ENCODE assay signal across 13 cellular contexts in the genomic region with DNA sequence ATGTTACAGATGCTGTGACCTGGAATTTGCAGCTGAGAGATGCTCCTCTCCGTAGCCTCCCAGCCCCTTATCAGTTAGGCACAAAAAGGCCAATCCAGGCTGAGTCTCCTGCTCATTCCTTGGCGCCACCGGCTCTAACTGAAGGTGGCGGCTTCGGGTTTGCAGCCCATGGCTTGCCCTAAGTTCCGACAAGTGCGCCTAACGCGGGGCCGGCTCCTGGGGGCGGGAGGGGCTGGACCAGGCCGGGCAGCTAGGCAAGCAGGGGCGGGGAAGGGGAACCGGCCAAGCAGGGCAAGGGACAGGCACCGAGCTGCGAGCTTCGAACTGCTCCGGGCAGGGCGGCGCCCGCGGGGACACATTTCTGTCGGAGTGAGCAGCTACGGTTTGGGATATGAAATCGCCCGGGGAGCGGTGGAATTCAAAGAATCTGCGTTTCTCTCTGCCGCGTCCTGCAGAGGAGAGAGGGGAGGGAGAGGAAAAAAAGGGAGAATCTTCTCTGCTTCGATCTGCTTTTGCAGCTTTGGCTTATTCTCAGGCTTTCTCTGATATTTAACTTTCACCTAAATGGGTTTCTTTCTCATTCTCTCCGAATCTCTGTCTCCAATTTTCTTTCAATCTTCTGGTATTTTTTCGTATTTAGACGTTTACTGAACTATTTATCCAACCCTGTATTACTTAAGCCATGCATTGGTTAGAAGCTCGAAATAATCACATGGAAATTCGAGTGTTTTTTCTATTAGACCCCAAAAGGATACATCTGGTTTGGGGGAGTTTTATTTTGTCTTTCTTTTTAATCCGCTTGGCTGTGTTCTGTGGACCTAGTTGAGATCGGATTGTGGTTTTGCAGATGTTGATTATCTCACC. TPM values are rescaled to one million over a fixed set of nuclear protein-coding genes. Genes with fewer than 3 reads are reported as not detected.
DNase-seq lines count a peak whose midpoint lies in the region; ATAC-seq lines count a peak whose summit lies in the region.
"Had no signal": no experiment of that assay in that cellular context is flagged by ENCODE, and none has a peak within 500 bp of the region (broad histone marks: within the 10 kb centered on the region; RNA-seq: fewer than 3 reads in every experiment).

No MANE protein-coding gene starts in this region.

- POLR2A ChIA-PET in CD4-positive, alpha-beta memory T cell (lab: Charles Lee; ENCODE audit: partially characterized antibody), result no interaction called here
- POLR2A ChIA-PET in HEK293T (lab: Yijun Ruan, JAX), result interaction anchor here (0.8 to 3.6 kb wide), 8 partner anchors 11 to 452 kb away, joined by 3 to 14 read pairs (median 4); partner anchors contain the start of genes HOXC11, HOXC13, HOXC9 and TARBP2
- POLR2A ChIA-PET in activated naive CD8-positive, alpha-beta T cell treated with anti-CD3 and anti-CD28 coated beads, Interleukin-2, amount 10 ng/mL, durations not matched to agents 7 days and 5 days (lab: Charles Lee), result interaction anchor here (0.5 kb wide), 1 partner anchor 500 kb away, joined by 4 read pairs; no protein-coding TSS in a partner anchor
- POLR2A ChIA-PET in naive thymus-derived CD8-positive, alpha-beta T cell (lab: Charles Lee), result interaction anchor here (0.6 kb wide), 1 partner anchor 614 kb away, joined by 3 read pairs; no protein-coding TSS in a partner anchor

- H3K4me3 Mint-ChIP-seq in CD4-positive, alpha-beta memory T cell, result peak overlapping the region in 4 of 8 donors; percentile 28 to 58 (median 48)
- no peak overlapping the region for H3K4me3 Mint-ChIP-seq in activated naive CD8-positive, alpha-beta T cell treated with anti-CD3 and anti-CD28 coated beads, Interleukin-2, amount 10 ng/mL, durations not matched to agents 7 days and 5 days
- H3K4me3 Mint-ChIP-seq in naive B cell, result peak overlapping the region in 6 of 8 donors; percentile 18 to 76 (median 40)
- peak overlapping the region in 5 of 10 donors; percentile 8 to 70 (median 41) for H3K4me3 Mint-ChIP-seq in naive thymus-derived CD8-positive, alpha-beta T cell

- no peaks in the 10 kb centered on the region for H3K9me3 ChIP-seq in CD4-positive, alpha-beta memory T cell (ENCODE audit: control insufficient read depth in 1 of 2, low read length in 2 of 2)
- H3K9me3 ChIP-seq: tibial nerve had no signal

- no peak overlapping the region for H3K27ac ChIP-seq in CD4-positive, alpha-beta memory T cell (ENCODE audit: low read depth, low read length)
- H3K27ac ChIP-seq: skin epidermis, tibial nerve had no signal

- no peaks in the 10 kb centered on the region for H3K36me3 Mint-ChIP-seq in CD4-positive, alpha-beta memory T cell
- H3K36me3 Mint-ChIP-seq in activated naive CD8-positive, alpha-beta T cell treated with anti-CD3 and anti-CD28 coated beads, Interleukin-2, amount 10 ng/mL, durations not matched to agents 7 days and 5 days, result no peaks in the 10 kb centered on the region
- H3K36me3 Mint-ChIP-seq in naive B cell, result peaks cover 0 to 7% of the 10 kb centered on the region in 2 donors
- H3K36me3 Mint-ChIP-seq in naive thymus-derived CD8-positive, alpha-beta T cell, result peaks cover 2 to 5% (median 5%) of the 10 kb centered on the region in 3 donors

- H3K27me3 Mint-ChIP-seq in CD4-positive, alpha-beta memory T cell, result peaks cover 71 to 82% of the 10 kb centered on the region in 2 donors
- peaks cover 97% of the 10 kb centered on the region for H3K27me3 Mint-ChIP-seq in activated naive CD8-positive, alpha-beta T cell treated with anti-CD3 and anti-CD28 coated beads, Interleukin-2, amount 10 ng/mL, durations not matched to agents 7 days and 5 days
- peaks cover 82 to 89% (median 87%) of the 10 kb centered on the region in 3 donors for H3K27me3 Mint-ChIP-seq in naive B cell
- peaks cover 54 to 96% (median 73%) of the 10 kb centered on the region in 5 donors for H3K27me3 Mint-ChIP-seq in naive thymus-derived CD8-positive, alpha-beta T cell

- H3K27me3 ChIP-seq in CD4-positive, alpha-beta memory T cell (ENCODE audit: insufficient read depth, low read length), result peaks cover 89% of the 10 kb centered on the region

- peaks cover 6 to 62% (median 26%) of the 10 kb centered on the region in 4 donors for H3K4me1 Mint-ChIP-seq in CD4-positive, alpha-beta memory T cell
- H3K4me1 Mint-ChIP-seq in activated naive CD8-positive, alpha-beta T cell treated with anti-CD3 and anti-CD28 coated beads, Interleukin-2, amount 10 ng/mL, durations not matched to agents 7 days and 5 days, result peaks cover 5% of the 10 kb centered on the region
- peaks cover 15 to 20% (median 17%) of the 10 kb centered on the region in 3 donors for H3K4me1 Mint-ChIP-seq in naive B cell
- peaks cover 13 to 55% (median 28%) of the 10 kb centered on the region in 4 donors for H3K4me1 Mint-ChIP-seq in naive thymus-derived CD8-positive, alpha-beta T cell

- peaks cover 0 to 43% (median 2%) of the 10 kb centered on the region in 8 donors for H3K9me3 Mint-ChIP-seq in CD4-positive, alpha-beta memory T cell
- no peaks in the 10 kb centered on the region for H3K9me3 Mint-ChIP-seq in activated naive CD8-positive, alpha-beta T cell treated with anti-CD3 and anti-CD28 coated beads, Interleukin-2, amount 10 ng/mL, durations not matched to agents 7 days and 5 days
- peaks cover 3 to 27% (median 11%) of the 10 kb centered on the region in 7 donors for H3K9me3 Mint-ChIP-seq in naive B cell
- peaks cover 0 to 15% (median 2%) of the 10 kb centered on the region in 9 donors for H3K9me3 Mint-ChIP-seq in naive thymus-derived CD8-positive, alpha-beta T cell

- peaks cover 25% of the 10 kb centered on the region for H3K4me1 ChIP-seq in CD4-positive, alpha-beta memory T cell (ENCODE audit: insufficient read depth, low read length)

- DNase-seq in CD4-positive, alpha-beta memory T cell, result no peak
- DNase-seq in HEK293T (ENCODE audit: extremely low spot score) (peak; percentile 54), naive B cell (no peak), AML-193 (lab: John Stamatoyannopoulos, UW) (no peak)
- DNase-seq in activated naive CD8-positive, alpha-beta T cell treated with anti-CD3 and anti-CD28 coated beads, Interleukin-2, amount 10 ng/mL, durations not matched to agents 7 days and 5 days, result peak; percentile 47
- no peak for DNase-seq in naive thymus-derived CD8-positive, alpha-beta T cell
- DNase-seq: amygdala, NCI-H1930 had no signal

- no peak overlapping the region for H3K4me3 ChIP-seq in CD4-positive, alpha-beta memory T cell (ENCODE audit: low read length in 2 of 2)
- H3K4me3 ChIP-seq: skin epidermis, tibial nerve had no signal

- H3K27ac Mint-ChIP-seq in CD4-positive, alpha-beta memory T cell, result peak overlapping the region in 4 of 7 donors; percentile 12 to 90 (median 79)
- H3K27ac Mint-ChIP-seq in activated naive CD8-positive, alpha-beta T cell treated with anti-CD3 and anti-CD28 coated beads, Interleukin-2, amount 10 ng/mL, durations not matched to agents 7 days and 5 days, result peak overlapping the region; percentile 56
- peak overlapping the region in 5 of 6 donors; percentile 52 to 96 (median 88) for H3K27ac Mint-ChIP-seq in naive B cell
- peak overlapping the region in 5 of 10 donors; percentile 37 to 91 (median 66) for H3K27ac Mint-ChIP-seq in naive thymus-derived CD8-positive, alpha-beta T cell

- intact Hi-C loops in CD4-positive, alpha-beta memory T cell (cut with micrococcal nuclease), result loop anchor here (2.0 to 5.0 kb wide), 2 partner anchors 22 to 34 kb away; partner anchors contain the start of genes HOTAIR and HOXC10

- no peak for ATAC-seq in activated naive CD8-positive, alpha-beta T cell treated with anti-CD3 and anti-CD28 coated beads, Interleukin-2, amount 10 ng/mL, durations not matched to agents 7 days and 5 days (ENCODE audit: low read depth)
- ATAC-seq in naive B cell (ENCODE audit: low read depth in 2 of 2) (no peak), HG03045 (IDR thresholded peaks at IDR 0.05; ENCODE audit: unreplicated experiment) (no peak), HG03354 (IDR thresholded peaks at IDR 0.05; ENCODE audit: poor library complexity, severe bottlenecking, unreplicated experiment) (no peak)
- no peak for ATAC-seq in naive thymus-derived CD8-positive, alpha-beta T cell

- CTCF ChIA-PET in CD4-positive, alpha-beta memory T cell (lab: Charles Lee; ENCODE audit: partially characterized antibody), result no interaction called here
- CTCF ChIA-PET in HEK293T (lab: Yijun Ruan, JAX), result interaction anchor here (0.7 to 2.0 kb wide), 7 partner anchors 9 to 207 kb away, joined by 3 to 7 read pairs (median 4); partner anchors contain the start of gene HOXC10

- H3K36me3 ChIP-seq in CD4-positive, alpha-beta memory T cell (ENCODE audit: insufficient read depth, low read length), result no peaks in the 10 kb centered on the region
- H3K36me3 ChIP-seq: tibial nerve had no signal

RNA-seq across cellular contexts. Expression of gene HOXC12, which starts 1.6 kb away (rescaled TPM):
- total RNA-seq in CD4-positive, alpha-beta memory T cell, result not detected
- not detected for polyA plus RNA-seq in CD4-positive, alpha-beta memory T cell
- total RNA-seq in activated naive CD8-positive, alpha-beta T cell treated with anti-CD3 and anti-CD28 coated beads, Interleukin-2, amount 10 ng/mL, durations not matched to agents 7 days and 5 days, result not detected
- polyA plus RNA-seq in naive B cell (ENCODE audit: low read depth in 6 of 6), result not detected
- total RNA-seq in naive thymus-derived CD8-positive, alpha-beta T cell, result not detected
- not detected for polyA plus RNA-seq in naive thymus-derived CD8-positive, alpha-beta T cell
- total RNA-seq: activated CD8-positive, alpha-beta memory T cell treated with anti-CD3 and anti-CD28 coated beads for 36 hours had no signal

RNA-seq across cellular contexts. Expression of gene HOXC13, which starts 14.5 kb away (rescaled TPM):
- total RNA-seq in CD4-positive, alpha-beta memory T cell, result not detected
- polyA plus RNA-seq in CD4-positive, alpha-beta memory T cell, result not detected
- not detected for total RNA-seq in activated naive CD8-positive, alpha-beta T cell treated with anti-CD3 and anti-CD28 coated beads, Interleukin-2, amount 10 ng/mL, durations not matched to agents 7 days and 5 days
- not detected for polyA plus RNA-seq in naive B cell (ENCODE audit: low read depth in 6 of 6)
- total RNA-seq in naive thymus-derived CD8-positive, alpha-beta T cell, result not detected
- polyA plus RNA-seq in naive thymus-derived CD8-positive, alpha-beta T cell, result not detected
- total RNA-seq: activated CD8-positive, alpha-beta memory T cell treated with anti-CD3 and anti-CD28 coated beads for 36 hours; tibial nerve had no signal

RNA-seq across cellular contexts. Expression of gene HOXC11, which starts 19.8 kb away (rescaled TPM):
- not detected for total RNA-seq in CD4-positive, alpha-beta memory T cell
- not detected for polyA plus RNA-seq in CD4-positive, alpha-beta memory T cell
- total RNA-seq in activated naive CD8-positive, alpha-beta T cell treated with anti-CD3 and anti-CD28 coated beads, Interleukin-2, amount 10 ng/mL, durations not matched to agents 7 days and 5 days, result not detected
- not detected for polyA plus RNA-seq in naive B cell (ENCODE audit: low read depth in 6 of 6)
- not detected for total RNA-seq in naive thymus-derived CD8-positive, alpha-beta T cell
- not detected for polyA plus RNA-seq in naive thymus-derived CD8-positive, alpha-beta T cell
- total RNA-seq: activated CD8-positive, alpha-beta memory T cell treated with anti-CD3 and anti-CD28 coated beads for 36 hours had no signal

RNA-seq across cellular contexts. Expression of gene HOTAIR, which starts 21.7 kb away (rescaled TPM):
- not detected for total RNA-seq in CD4-positive, alpha-beta memory T cell
- not detected for polyA plus RNA-seq in CD4-positive, alpha-beta memory T cell
- not detected for total RNA-seq in activated naive CD8-positive, alpha-beta T cell treated with anti-CD3 and anti-CD28 coated beads, Interleukin-2, amount 10 ng/mL, durations not matched to agents 7 days and 5 days
- not detected for polyA plus RNA-seq in naive B cell (ENCODE audit: low read depth in 6 of 6)
- not detected for total RNA-seq in naive thymus-derived CD8-positive, alpha-beta T cell
- polyA plus RNA-seq in naive thymus-derived CD8-positive, alpha-beta T cell, result not detected
- total RNA-seq: activated CD8-positive, alpha-beta memory T cell treated with anti-CD3 and anti-CD28 coated beads for 36 hours had no signal

RNA-seq across cellular contexts. Expression of gene HOXC10, which starts 31.8 kb away (rescaled TPM):
- total RNA-seq in CD4-positive, alpha-beta memory T cell, result not detected
- polyA plus RNA-seq in CD4-positive, alpha-beta memory T cell, result not detected
- not detected for total RNA-seq in activated naive CD8-positive, alpha-beta T cell treated with anti-CD3 and anti-CD28 coated beads, Interleukin-2, amount 10 ng/mL, durations not matched to agents 7 days and 5 days
- not detected for polyA plus RNA-seq in naive B cell (ENCODE audit: low read depth in 6 of 6)
- total RNA-seq in naive thymus-derived CD8-positive, alpha-beta T cell, result not detected
- polyA plus RNA-seq in naive thymus-derived CD8-positive, alpha-beta T cell, result not detected
- total RNA-seq: activated CD8-positive, alpha-beta memory T cell treated with anti-CD3 and anti-CD28 coated beads for 36 hours had no signal

Comparison
In these comparisons a context has a peak if more than half of its experiments do, and no peak if none do; other contexts are left out.
1. DNase-seq: peak in HEK293T (single experiment) and activated naive CD8-positive, alpha-beta T cell treated with anti-CD3 and anti-CD28 coated beads, Interleukin-2, amount 10 ng/mL, durations not matched to agents 7 days and 5 days (single experiment); none in CD4-positive, alpha-beta memory T cell (0 of 5), naive B cell (single experiment), naive thymus-derived CD8-positive, alpha-beta T cell (0 of 10) and AML-193 (0 of 2).